30 cellular contexts compared by ENCODE assay signal in genomic region chr19:17517898-17518297, GRCh38. TPM values are rescaled to one million over a fixed set of nuclear protein-coding genes. Genes with fewer than 3 reads are reported as not detected.
"Had no signal": no experiment of that assay in that cellular context is flagged by ENCODE, and none has a peak within 500 bp of the region (broad histone marks: within the 10 kb centered on the region; RNA-seq: fewer than 3 reads in every experiment).

No MANE protein-coding gene starts in this region.

- H3K9ac ChIP-seq: neural progenitor cell had no signal

- H2AFZ ChIP-seq: neural progenitor cell had no signal

- H3K9me3 ChIP-seq: body of pancreas had no signal

- H3K27ac ChIP-seq: body of pancreas, coronary artery, epithelial cell of prostate, heart right ventricle, left ventricle myocardium inferior, neural progenitor cell, spleen, suprapubic skin, tibial artery had no signal

- H3K4me2 ChIP-seq: neural progenitor cell had no signal

- ATAC-seq: activated CD4-positive, alpha-beta T cell treated with anti-CD3 and anti-CD28 coated beads for 36 hours; activated CD8-positive, alpha-beta memory T cell treated with anti-CD3 and anti-CD28 coated beads, Interleukin-2, amount 10 ng/mL, durations not matched to agents 7 days and 5 days; activated CD8-positive, alpha-beta T cell treated with anti-CD3 and anti-CD28 coated beads, Interleukin-2, amount 10 ng/mL, durations not matched to agents 7 days and 5 days; activated naive CD4-positive, alpha-beta T cell treated with anti-CD3 and anti-CD28 coated beads, Interleukin-2, amount 50 U/mL, for 72 hours; body of pancreas; heart right ventricle; natural killer cell; right cardiac atrium had no signal

- DNase-seq: activated CD4-positive, alpha-beta T cell treated with anti-CD3 and anti-CD28 coated beads for 36 hours; activated CD4-positive, CD25-positive, alpha-beta regulatory T cell; activated CD8-positive, alpha-beta memory T cell treated with anti-CD3 and anti-CD28 coated beads, Interleukin-2, amount 10 ng/mL, durations not matched to agents 7 days and 5 days; activated CD8-positive, alpha-beta T cell treated with anti-CD3 and anti-CD28 coated beads, Interleukin-2, amount 10 ng/mL, durations not matched to agents 7 days and 5 days; activated T-cell treated with anti-CD3 and anti-CD28 coated beads, Interleukin-2, amount 50 U/mL, for 48 hours; aorta; body of pancreas; cerebellar nuclear complex; foreskin melanocyte; heart right ventricle; left ventricle myocardium inferior; mesendoderm; natural killer cell; occipital lobe; posterior cingulate gyrus; spleen; stimulated activated naive CD4-positive, alpha-beta T cell; tibial artery had no signal

- H3K27me3 ChIP-seq: body of pancreas, heart right ventricle, neural progenitor cell, spleen, suprapubic skin, tibial artery had no signal

- H3K4me3 ChIP-seq: body of pancreas, coronary artery, heart right ventricle, left ventricle myocardium inferior, lung, neural progenitor cell, spleen, suprapubic skin, tibial artery had no signal

- H3K4me1 ChIP-seq: neural progenitor cell had no signal

RNA-seq across cellular contexts. Expression of gene NXNL1, which starts 57.2 kb away (rescaled TPM):
- total RNA-seq: activated CD4-positive, alpha-beta T cell treated with anti-CD3 and anti-CD28 coated beads for 36 hours; activated CD8-positive, alpha-beta memory T cell treated with anti-CD3 and anti-CD28 coated beads, Interleukin-2, amount 10 ng/mL, durations not matched to agents 7 days and 5 days; activated CD8-positive, alpha-beta T cell treated with anti-CD3 and anti-CD28 coated beads, Interleukin-2, amount 10 ng/mL, durations not matched to agents 7 days and 5 days; activated naive CD4-positive, alpha-beta T cell treated with anti-CD3 and anti-CD28 coated beads, Interleukin-2, amount 50 U/mL, for 72 hours; activated T-helper 2 cell treated with anti-CD3 and anti-CD28 coated beads, Interferon-gamma antibody, Interleukin-2, Interleukin-4, amounts not matched to agents 10 μg/mL and 5 μg/mL and 100 μg/mL, durations not matched to agents 14 hours and 24 hours and 36 hours; aorta; body of pancreas; fibroblast of lung; glomerular endothelial cell; lung; mononuclear cell; natural killer cell; occipital lobe; spleen; suprapubic skin; ureter had no signal
- polyA plus RNA-seq: aorta, fibroblast of lung, lung, spleen had no signal
